ENCODE assay signal across 8 cellular contexts in genomic region chr10:102132193-102132562, GRCh38. TPM values are rescaled to one million over a fixed set of nuclear protein-coding genes. Genes with fewer than 3 reads are reported as not detected.
DNase-seq lines count a peak whose midpoint lies in the region; ATAC-seq and TF ChIP-seq lines count a peak whose summit lies in the region.

No MANE protein-coding gene starts in this region.

- TF ChIP-seq CTCF in mammary epithelial cell (conservative IDR thresholded peaks at IDR 0.05 in 1 of 2, IDR thresholded peaks at IDR 0.05 in 1 of 2; ENCODE audit: extremely low read depth in 1 of 2, insufficient read depth in 1 of 2, low read depth in 1 of 2, low read length in 2 of 2) (no peak), vagina (IDR thresholded peaks at IDR 0.05) (no peak)

- dilution Hi-C loops in mammary epithelial cell (cut with HindIII; ENCODE audit: low sequenced_read_pairs), result no loop called here

- H3K9me3 ChIP-seq in mammary epithelial cell (replicated peaks; ENCODE audit: insufficient read depth, low read length) (no peaks in the 10 kb centered on the region), mucosa of rectum (ENCODE audit: control insufficient read depth in 2 of 2, low read length in 2 of 2) (no peaks in the 10 kb centered on the region), vagina (no peaks in the 10 kb centered on the region)

- no peak for DNase-seq in stimulated activated naive CD8-positive, alpha-beta T cell treated with anti-CD3 and anti-CD28 coated beads, Interleukin-15, Interleukin-2, amounts not matched to agents 100 U/mL and 50 U/mL, for 24 hours
- DNase-seq in mammary epithelial cell, result no peak
- no peak for DNase-seq in vagina (ENCODE audit: extremely low spot score in 2 of 2)
- no peak for DNase-seq in activated CD4-positive, CD25-positive, alpha-beta regulatory T cell treated with anti-CD3 and anti-CD28 coated beads, Interleukin-2, amount 50 U/mL, for 72 hours
- no peak for DNase-seq in DMS79 treated with DMSO at 0.1 percent for 48 hours (lab: John Stamatoyannopoulos, UW)
- no peak for DNase-seq in foreskin melanocyte

- no peaks in the 10 kb centered on the region for H3K9me3 Mint-ChIP-seq in stimulated activated naive CD8-positive, alpha-beta T cell treated with anti-CD3 and anti-CD28 coated beads, Interleukin-15, Interleukin-2, amounts not matched to agents 100 ng/mL and 50 ng/mL, for 24 hours

- no TSS peak for BruUV-seq in mammary epithelial cell (replicated peaks; lab: Mats Ljungman, UMichigan)

- no peaks in the 10 kb centered on the region for H3K27me3 Mint-ChIP-seq in stimulated activated naive CD8-positive, alpha-beta T cell treated with anti-CD3 and anti-CD28 coated beads, Interleukin-15, Interleukin-2, amounts not matched to agents 100 ng/mL and 50 ng/mL, for 24 hours

- H3K4me1 ChIP-seq in mammary epithelial cell (ENCODE audit: insufficient read depth, low read length) (peaks cover 42% of the 10 kb centered on the region), mucosa of rectum (ENCODE audit: control insufficient read depth in 2 of 2, insufficient read depth in 2 of 2, low read length in 2 of 2) (peaks cover 14 to 16% of the 10 kb centered on the region in 2 donors), vagina (peaks cover 36% of the 10 kb centered on the region)

- WGBS in mammary epithelial cell (ENCODE audit: low coverage, missing lambda C conversion rate), result 18% methylated on average over 8 of the region's 8 CpGs

- peaks cover 13% of the 10 kb centered on the region for H4K20me1 ChIP-seq in mammary epithelial cell (ENCODE audit: insufficient read depth, low read length)

- H3K27me3 ChIP-seq in mammary epithelial cell (ENCODE audit: insufficient read depth, low read length) (no peaks in the 10 kb centered on the region), mucosa of rectum (ENCODE audit: control insufficient read depth in 2 of 2, insufficient read depth in 2 of 2, low read length in 2 of 2) (no peaks in the 10 kb centered on the region), vagina (no peaks in the 10 kb centered on the region)

- peaks cover 34% of the 10 kb centered on the region for H3K36me3 Mint-ChIP-seq in stimulated activated naive CD8-positive, alpha-beta T cell treated with anti-CD3 and anti-CD28 coated beads, Interleukin-15, Interleukin-2, amounts not matched to agents 100 ng/mL and 50 ng/mL, for 24 hours (ENCODE audit: low read depth)

- H3K9ac ChIP-seq in mammary epithelial cell (ENCODE audit: insufficient read depth, low read length), result no peak overlapping the region
- H3K9ac ChIP-seq in mucosa of rectum (ENCODE audit: low read depth in 1 of 2, low read length in 2 of 2), result peak overlapping the region; percentile 45 to 74

- CTCF ChIA-PET in mammary epithelial cell (lab: Charles Lee; ENCODE audit: low non-redundant PET), result no interaction called here

- H3K36me3 ChIP-seq in mammary epithelial cell (ENCODE audit: insufficient read depth, low read length) (peaks cover 4% of the 10 kb centered on the region), mucosa of rectum (ENCODE audit: control insufficient read depth in 2 of 2, insufficient read depth in 2 of 2, low read length in 2 of 2) (no peaks in the 10 kb centered on the region), vagina (no peaks in the 10 kb centered on the region)

- H2AFZ ChIP-seq in mammary epithelial cell (ENCODE audit: low read depth, low read length), result peak overlapping the region; percentile 82

- peak overlapping the region in 2 of 3 experiments; percentile 89 to 97 for H3K4me3 ChIP-seq in mammary epithelial cell (replicated peaks in 1 of 3; ENCODE audit: insufficient read depth in 1 of 3, low read depth in 2 of 3, low read length in 3 of 3)
- peak overlapping the region; percentile 75 to 98 for H3K4me3 ChIP-seq in mucosa of rectum (ENCODE audit: low read length in 2 of 2)
- H3K4me3 ChIP-seq in vagina, result peak overlapping the region; percentile 83 to 97

- peak overlapping the region; percentile 100 for H3K27ac Mint-ChIP-seq in stimulated activated naive CD8-positive, alpha-beta T cell treated with anti-CD3 and anti-CD28 coated beads, Interleukin-15, Interleukin-2, amounts not matched to agents 100 ng/mL and 50 ng/mL, for 24 hours

- intact Hi-C loops in mammary epithelial cell (cut with micrococcal nuclease) (loop anchor here (1.0 to 2.0 kb wide), 4 partner anchors 12 to 97 kb away; partner anchors contain the start of genes LDB1 and NOLC1), vagina (cut with DNase I) (loop anchor here (2.0 kb wide), 1 partner anchor 21 kb away; the partner anchor contains the start of gene NOLC1)

- peak overlapping the region; percentile 100 for H3K4me3 Mint-ChIP-seq in stimulated activated naive CD8-positive, alpha-beta T cell treated with anti-CD3 and anti-CD28 coated beads, Interleukin-15, Interleukin-2, amounts not matched to agents 100 ng/mL and 50 ng/mL, for 24 hours

- H3K4me1 Mint-ChIP-seq in stimulated activated naive CD8-positive, alpha-beta T cell treated with anti-CD3 and anti-CD28 coated beads, Interleukin-15, Interleukin-2, amounts not matched to agents 100 ng/mL and 50 ng/mL, for 24 hours (ENCODE audit: low read depth), result peaks cover 39% of the 10 kb centered on the region

- TF ChIP-seq POLR2A in vagina (IDR thresholded peaks at IDR 0.05), result no peak

- peak overlapping the region; percentile 54 for H3K4me2 ChIP-seq in mammary epithelial cell (ENCODE audit: insufficient read depth, low read depth, low read length)

- H3K27ac ChIP-seq in mammary epithelial cell (ENCODE audit: insufficient read depth, low read depth, low read length) (peak overlapping the region; percentile 47), mucosa of rectum (ENCODE audit: low read depth in 2 of 2, low read length in 2 of 2) (peak overlapping the region; percentile 75 to 87), vagina (peak overlapping the region; percentile 86)

- peaks cover 44% of the 10 kb centered on the region for H3K79me2 ChIP-seq in mammary epithelial cell (ENCODE audit: insufficient read depth, low read length)

- in situ Hi-C loops in mammary epithelial cell (cut with MboI; ENCODE audit: low sequenced_read_pairs in 2 of 2), result no loop called here

- ATAC-seq in stimulated activated naive CD8-positive, alpha-beta T cell treated with anti-CD3 and anti-CD28 coated beads, Interleukin-15, Interleukin-2, amounts not matched to agents 100 U/mL and 50 U/mL, for 24 hours, result no peak

RNA-seq across cellular contexts. Expression of gene PPRC1, which starts 0.7 kb away (rescaled TPM):
- 10 to 100 TPM; 14.5 to 69.0 TPM for total RNA-seq in mammary epithelial cell
- polyA plus RNA-seq in mammary epithelial cell, result 27.4 TPM
- 88.8 TPM for polyA minus RNA-seq in mammary epithelial cell
- total RNA-seq in vagina, result 29.5 TPM

RNA-seq across cellular contexts. Expression of gene LDB1, which starts 12.0 kb away (rescaled TPM):
- 10 to 100 TPM; 54.3 to 77.1 TPM for total RNA-seq in mammary epithelial cell
- 83.6 TPM for polyA plus RNA-seq in mammary epithelial cell
- 192 TPM for polyA minus RNA-seq in mammary epithelial cell
- 62.6 TPM for total RNA-seq in vagina

RNA-seq across cellular contexts. Expression of gene NOLC1, which starts 20.0 kb away (rescaled TPM):
- total RNA-seq in mammary epithelial cell (100 to 1,000 TPM in 1 of 2 donors, 10 to 100 TPM in 1; 51.2 to 116 TPM), vagina (61.9 TPM)
- polyA plus RNA-seq in mammary epithelial cell, result 170 TPM
- 74.5 TPM for polyA minus RNA-seq in mammary epithelial cell
